11 cellular contexts compared by ENCODE assay signal in the genomic region with DNA sequence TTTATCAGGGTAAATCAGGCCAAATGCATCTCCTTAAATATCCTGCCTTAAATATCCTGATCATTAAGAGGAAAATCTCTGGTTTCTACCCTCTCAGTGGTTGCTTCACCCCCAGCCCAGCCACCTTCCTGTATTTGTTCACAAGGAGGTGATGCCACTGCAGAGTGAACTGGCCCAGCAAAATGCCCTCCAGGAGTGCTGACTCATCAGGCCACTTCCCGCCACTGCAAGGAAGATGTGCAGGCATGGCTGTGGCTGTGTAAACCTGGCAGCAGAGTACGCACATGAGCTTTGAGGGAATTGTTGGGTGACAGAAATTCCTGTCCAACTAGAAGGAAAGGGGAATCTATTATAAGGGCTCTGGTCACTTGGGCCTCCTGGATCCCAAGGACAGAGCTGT. TPM values are rescaled to one million over a fixed set of nuclear protein-coding genes. Genes with fewer than 3 reads are reported as not detected.
DNase-seq lines count a peak whose midpoint lies in the region.
"Had no signal": no experiment of that assay in that cellular context is flagged by ENCODE, and none has a peak within 500 bp of the region (broad histone marks: within the 10 kb centered on the region; RNA-seq: fewer than 3 reads in every experiment).

No MANE protein-coding gene starts in this region.

- POLR2A ChIA-PET in activated CD4-positive, alpha-beta memory T cell treated with anti-CD3 and anti-CD28 coated beads, Interleukin-2, amount 10 ng/mL, durations not matched to agents 7 days and 5 days (lab: Charles Lee), result interaction anchor here (1.4 kb wide), 1 partner anchor 13 kb away, joined by 5 read pairs; no protein-coding TSS in a partner anchor

- H3K4me1 Mint-ChIP-seq in activated CD4-positive, alpha-beta memory T cell treated with anti-CD3 and anti-CD28 coated beads, Interleukin-2, amount 10 ng/mL, durations not matched to agents 7 days and 5 days, result peaks cover 22% of the 10 kb centered on the region

- H3K27ac Mint-ChIP-seq in activated CD4-positive, alpha-beta memory T cell treated with anti-CD3 and anti-CD28 coated beads, Interleukin-2, amount 10 ng/mL, durations not matched to agents 7 days and 5 days, result no peak overlapping the region

- peaks cover 33% of the 10 kb centered on the region for H3K9me3 Mint-ChIP-seq in activated CD4-positive, alpha-beta memory T cell treated with anti-CD3 and anti-CD28 coated beads, Interleukin-2, amount 10 ng/mL, durations not matched to agents 7 days and 5 days

- in situ Hi-C loops in KBM-7 (cut with MboI; ENCODE audit: low pct_unique_long_range_greater_than_20kb, low sequenced_read_pairs), result no loop called here

- no peaks in the 10 kb centered on the region for H3K27me3 Mint-ChIP-seq in activated CD4-positive, alpha-beta memory T cell treated with anti-CD3 and anti-CD28 coated beads, Interleukin-2, amount 10 ng/mL, durations not matched to agents 7 days and 5 days
- H3K27me3 Mint-ChIP-seq: CD8-positive, alpha-beta memory T cell had no signal

- CTCF ChIA-PET in activated CD4-positive, alpha-beta memory T cell treated with anti-CD3 and anti-CD28 coated beads, Interleukin-2, amount 10 ng/mL, durations not matched to agents 7 days and 5 days (lab: Charles Lee), result no interaction called here

- H3K4me3 Mint-ChIP-seq in activated CD4-positive, alpha-beta memory T cell treated with anti-CD3 and anti-CD28 coated beads, Interleukin-2, amount 10 ng/mL, durations not matched to agents 7 days and 5 days, result no peak overlapping the region
- H3K4me3 Mint-ChIP-seq: CD8-positive, alpha-beta memory T cell had no signal

- peaks cover 92% of the 10 kb centered on the region for H3K36me3 Mint-ChIP-seq in activated CD4-positive, alpha-beta memory T cell treated with anti-CD3 and anti-CD28 coated beads, Interleukin-2, amount 10 ng/mL, durations not matched to agents 7 days and 5 days (ENCODE audit: low read depth)

- DNase-seq in AML-193 (lab: John Stamatoyannopoulos, UW) (peak; percentile 96), KBM-7 (peak; percentile 35), islet precursor cell (peak; percentile 84), NCI-H187 treated with DMSO at 0.1 percent for 48 hours (lab: John Stamatoyannopoulos, UW) (no peak), NCI-H345 (lab: John Stamatoyannopoulos, UW) (no peak), epidermal melanocyte (ENCODE audit: insufficient read length, low spot score) (no peak), kidney glomerular epithelial cell (lab: John Stamatoyannopoulos, UW) (no peak)
- peak; percentile 40 for DNase-seq in activated CD4-positive, alpha-beta memory T cell treated with anti-CD3 and anti-CD28 coated beads, Interleukin-2, amount 10 ng/mL, durations not matched to agents 7 days and 5 days
- DNase-seq: activated CD4-positive, alpha-beta T cell treated with anti-CD3 and anti-CD28 coated beads, Interleukin-2, amount 50 U/mL, for 48 hours; CD8-positive, alpha-beta memory T cell; NCI-H524 treated with DMSO at 0.1 percent for 48 hours had no signal

RNA-seq across cellular contexts. Expression of gene NQO2, which starts 13.8 kb away (rescaled TPM):
- 10 to 100 TPM; 37.7 to 38.4 TPM for total RNA-seq in activated CD4-positive, alpha-beta memory T cell treated with anti-CD3 and anti-CD28 coated beads, Interleukin-2, amount 10 ng/mL, durations not matched to agents 7 days and 5 days

RNA-seq across cellular contexts. Expression of gene SERPINB6, which starts 42.1 kb away (rescaled TPM):
- total RNA-seq in activated CD4-positive, alpha-beta memory T cell treated with anti-CD3 and anti-CD28 coated beads, Interleukin-2, amount 10 ng/mL, durations not matched to agents 7 days and 5 days, result 10 to 100 TPM; 19.8 to 20.1 TPM

RNA-seq across cellular contexts. Expression of gene RIPK1, which starts 54.8 kb away (rescaled TPM):
- 10 to 100 TPM; 33.1 to 33.3 TPM for total RNA-seq in activated CD4-positive, alpha-beta memory T cell treated with anti-CD3 and anti-CD28 coated beads, Interleukin-2, amount 10 ng/mL, durations not matched to agents 7 days and 5 days

Comparison
In these comparisons a context has a peak if more than half of its experiments do, and no peak if none do; other contexts are left out.
1. DNase-seq: peak in AML-193 (2 of 2), KBM-7 (single experiment), activated CD4-positive, alpha-beta memory T cell treated with anti-CD3 and anti-CD28 coated beads, Interleukin-2, amount 10 ng/mL, durations not matched to agents 7 days and 5 days (single experiment) and islet precursor cell (single experiment); none in NCI-H187 treated with DMSO at 0.1 percent for 48 hours (single experiment), NCI-H345 (single experiment), epidermal melanocyte (single experiment) and kidney glomerular epithelial cell (single experiment).